8 cellular contexts compared by ENCODE assay signal in genomic region chr17:45060382-45060823, GRCh38. TPM values are rescaled to one million over a fixed set of nuclear protein-coding genes. Genes with fewer than 3 reads are reported as not detected.
DNase-seq lines count a peak whose midpoint lies in the region; ATAC-seq and TF ChIP-seq lines count a peak whose summit lies in the region.

No MANE protein-coding gene starts in this region.

- H3K4me1 Mint-ChIP-seq in GM23338, result peaks cover 6% of the 10 kb centered on the region; the same call in 2 of the 3 replicates

- TF ChIP-seq CTCF in GM23338 (conservative IDR thresholded peaks at IDR 0.05; ENCODE audit: low read depth in 2 of 2) (no peak), SU-DHL-6 (IDR thresholded peaks at IDR 0.05; ENCODE audit: insufficient read depth, low read length, poor library complexity, severe bottlenecking) (no peak), gastroesophageal sphincter (IDR thresholded peaks at IDR 0.05) (no peak)

- H3K79me2 ChIP-seq in GM23338 (replicated peaks; ENCODE audit: insufficient read depth) (peaks cover 51% of the 10 kb centered on the region), SU-DHL-6 (ENCODE audit: insufficient read depth, low read length) (peaks cover 57% of the 10 kb centered on the region)

- H3K36me3 ChIP-seq in GM23338 (ENCODE audit: insufficient read depth) (peaks cover 4% of the 10 kb centered on the region; the same call in 1 of the 2 replicates), SU-DHL-6 (ENCODE audit: low read length) (no peaks in the 10 kb centered on the region), gastroesophageal sphincter (no peaks in the 10 kb centered on the region), rectal smooth muscle tissue (ENCODE audit: control insufficient read depth, insufficient read depth, low read length) (peaks cover 2% of the 10 kb centered on the region)

- H2AFZ ChIP-seq in GM23338 (peak overlapping the region; percentile 53), SU-DHL-6 (ENCODE audit: low read depth, low read length, severe bottlenecking) (peak overlapping the region; percentile 72)

- 5 to 11% methylated on average over 9 to 12 of the region's 16 CpGs for WGBS in gastroesophageal sphincter (ENCODE audit: low coverage in 1 of 2), 2 donors

- H3K27ac Mint-ChIP-seq in GM23338, result peak overlapping the region; percentile 88

- H3K9me3 Mint-ChIP-seq in GM23338, result no peaks in the 10 kb centered on the region

- no peaks in the 10 kb centered on the region for H3K27me3 ChIP-seq in GM23338 (ENCODE audit: insufficient read depth)
- no peaks in the 10 kb centered on the region for H3K27me3 ChIP-seq in SU-DHL-6 (ENCODE audit: low read length)
- no peaks in the 10 kb centered on the region for H3K27me3 ChIP-seq in gastroesophageal sphincter
- H3K27me3 ChIP-seq in rectal smooth muscle tissue (ENCODE audit: control insufficient read depth, insufficient read depth, low read length), result no peaks in the 10 kb centered on the region

- H3F3A ChIP-seq in GM23338 (replicated peaks; ENCODE audit: low read depth) (peaks cover 12% of the 10 kb centered on the region; the same call in 1 of the 2 replicates), SU-DHL-6 (ENCODE audit: insufficient read depth) (no peaks in the 10 kb centered on the region)

- peaks cover 17% of the 10 kb centered on the region for H4K20me1 ChIP-seq in GM23338 (replicated peaks; ENCODE audit: insufficient read depth)
- H4K20me1 ChIP-seq in SU-DHL-6 (ENCODE audit: low read depth, low read length), result peaks cover 3% of the 10 kb centered on the region; the same call in 1 of the 2 replicates

- H3K9me2 ChIP-seq in GM23338 (ENCODE audit: insufficient read depth) (no peaks in the 10 kb centered on the region), SU-DHL-6 (replicated peaks; ENCODE audit: insufficient read depth, low read length) (no peaks in the 10 kb centered on the region)

- peak overlapping the region; percentile 96 for H3K4me3 Mint-ChIP-seq in GM23338

- ATAC-seq in GM23338 (peak; percentile 19; the same call in 2 of the 3 replicates), gastroesophageal sphincter (peak; percentile 7), HG03045 (IDR thresholded peaks at IDR 0.05; ENCODE audit: unreplicated experiment) (no peak)

- no peak for TF ChIP-seq EP300 in gastroesophageal sphincter (IDR thresholded peaks at IDR 0.05)

- peaks cover 6% of the 10 kb centered on the region for H3K27me3 Mint-ChIP-seq in GM23338 (ENCODE audit: insufficient read depth, low read depth, poor library complexity)

- no peak for TF ChIP-seq POLR2A in gastroesophageal sphincter (IDR thresholded peaks at IDR 0.05)

- H3K4me3 ChIP-seq in GM23338 (peak overlapping the region; percentile 75), SU-DHL-6 (ENCODE audit: insufficient read depth, low read length, poor library complexity, severe bottlenecking) (peak overlapping the region; percentile 100), gastroesophageal sphincter (peak overlapping the region; percentile 70 to 89), rectal smooth muscle tissue (ENCODE audit: low read length) (peak overlapping the region; percentile 96)

- H3K4me2 ChIP-seq in GM23338 (peak overlapping the region; percentile 79), SU-DHL-6 (ENCODE audit: low read depth, low read length, poor library complexity, severe bottlenecking) (peak overlapping the region; percentile 73)

- peak overlapping the region; percentile 28; the same call in 1 of the 2 replicates for H3K27ac ChIP-seq in GM23338 (ENCODE audit: low read depth)
- peak overlapping the region; percentile 70 for H3K27ac ChIP-seq in SU-DHL-6 (ENCODE audit: low read depth, low read length)
- peak overlapping the region; percentile 70 to 96 (median 91) for H3K27ac ChIP-seq in gastroesophageal sphincter
- peak overlapping the region; percentile 91 for H3K27ac ChIP-seq in rectal smooth muscle tissue (ENCODE audit: low read depth, low read length)

- H3K9me3 ChIP-seq in SU-DHL-6 (ENCODE audit: insufficient read depth, low read length) (no peaks in the 10 kb centered on the region), gastroesophageal sphincter (no peaks in the 10 kb centered on the region)

- H3K9ac ChIP-seq in SU-DHL-6 (ENCODE audit: low read length), result peak overlapping the region; percentile 96
- peak overlapping the region; percentile 77 for H3K9ac ChIP-seq in rectal smooth muscle tissue (ENCODE audit: low read length)

- peaks cover 7% of the 10 kb centered on the region; the same call in 2 of the 3 replicates for H3K36me3 Mint-ChIP-seq in GM23338 (ENCODE audit: low read depth)

- DNase-seq in GM23338 (ENCODE audit: low spot score) (no peak), GF-D8 (lab: John Stamatoyannopoulos, UW) (no peak), RKO (ENCODE audit: low spot score) (no peak), SW480 (ENCODE audit: low spot score) (no peak)

- H3K4me1 ChIP-seq in GM23338 (ENCODE audit: insufficient read depth), result peaks cover 9% of the 10 kb centered on the region
- H3K4me1 ChIP-seq in gastroesophageal sphincter, result peaks cover 8 to 57% (median 26%) of the 10 kb centered on the region in 3 donors
- H3K4me1 ChIP-seq in rectal smooth muscle tissue (ENCODE audit: control insufficient read depth, insufficient read depth, low read length), result peaks cover 13% of the 10 kb centered on the region

TF ChIP-seq in GM23338, 12 proteins besides CTCF, POLR2A, EP300 and RAD21:
- TF ChIP-seq CREB1 (CRISPR knock-in tag; IDR thresholded peaks at IDR 0.05; ENCODE audit: low read depth) (no peak), STAT1 (IDR thresholded peaks at IDR 0.05; ENCODE audit: unreplicated experiment) (no peak)

RNA-seq across cellular contexts. Expression of gene NMT1, which starts 0.7 kb away (rescaled TPM):
- total RNA-seq in GM23338 (2014; rRNA removed; shearing (Covaris generic)), result 80.9 and 95.6 TPM in 2 replicates
- 298 and 327 TPM in 2 replicates for polyA plus RNA-seq in GM23338 (2016; fragmentation: Nextera tagmentation; extraction: Ambion mirVana)
- 100 to 1,000 TPM in 1 of 4 donors, 10 to 100 TPM in 3; 63.5 to 129 (median 69.1) TPM for total RNA-seq in gastroesophageal sphincter

RNA-seq across cellular contexts. Expression of gene DCAKD, which starts 9.0 kb away (rescaled TPM):
- total RNA-seq in GM23338 (2014; rRNA removed; shearing (Covaris generic)), result 51.3 and 57.2 TPM in 2 replicates
- polyA plus RNA-seq in GM23338 (2016; fragmentation: Nextera tagmentation; extraction: Ambion mirVana), result 23.7 and 28.7 TPM in 2 replicates
- total RNA-seq in gastroesophageal sphincter, result 10 to 100 TPM; 50.3 to 68.2 (median 58.0) TPM

Comparison
In these comparisons a context has a peak if more than half of its experiments do, and no peak if none do; other contexts are left out.
1. H3K27ac ChIP-seq: peak in every context shown above with its lines; median percentile 91 in gastroesophageal sphincter; 91 in rectal smooth muscle tissue; 70 in SU-DHL-6; 28 in GM23338.